10 cellular contexts compared by ENCODE assay signal in the genomic region with DNA sequence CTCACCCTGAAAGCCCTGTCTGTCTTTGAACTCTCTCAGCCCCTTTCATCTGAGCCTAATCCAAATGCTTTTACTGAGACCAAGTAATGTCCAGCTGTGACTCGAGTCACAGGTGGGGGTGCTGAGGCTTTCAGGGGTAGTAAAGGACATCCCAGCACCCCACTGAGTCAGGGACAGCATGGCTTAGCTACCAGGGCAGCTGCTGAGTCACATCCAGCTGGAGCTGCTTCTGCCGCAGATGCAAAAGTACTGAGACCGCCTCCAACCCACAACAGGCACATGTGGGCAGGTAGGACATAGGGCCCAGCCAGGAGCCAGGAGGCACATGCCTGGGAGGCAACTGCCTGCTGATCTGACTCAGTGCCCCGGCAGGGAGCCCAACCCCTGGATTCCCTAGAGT. TPM values are rescaled to one million over a fixed set of nuclear protein-coding genes. Genes with fewer than 3 reads are reported as not detected.
A peak's percentile ranks its signal among the peaks of the same experiment; 100 is the strongest.
DNase-seq lines count a peak whose midpoint lies in the region; ATAC-seq and TF ChIP-seq lines count a peak whose summit lies in the region.
"Had no signal": no experiment of that assay in that cellular context is flagged by ENCODE, and none has a peak within 500 bp of the region (broad histone marks: within the 10 kb centered on the region; RNA-seq: fewer than 3 reads in every experiment).

No MANE protein-coding gene starts in this region.

- H3K9me3 ChIP-seq in left ventricle myocardium inferior (replicated peaks) = no peaks in the 10 kb centered on the region

- no peak overlapping the region for H3K27ac Mint-ChIP-seq in activated CD4-positive, alpha-beta T cell treated with anti-CD3 and anti-CD28 coated beads, Interleukin-2, amount 10 ng/mL, durations not matched to agents 24 days and 14 days
- no peak overlapping the region for H3K27ac Mint-ChIP-seq in endothelial cell (ENCODE audit: unreplicated experiment)
- H3K27ac Mint-ChIP-seq: natural killer cell treated with Interleukin-12 subunit alpha and Interleukin-12 subunit beta and Interleukin-15 and Interleukin-18, amount 100 ng/mL, for 72 hours had no signal

- peaks cover 6% of the 10 kb centered on the region for H3K27me3 Mint-ChIP-seq in activated CD4-positive, alpha-beta T cell treated with anti-CD3 and anti-CD28 coated beads, Interleukin-2, amount 10 ng/mL, durations not matched to agents 24 days and 14 days
- H3K27me3 Mint-ChIP-seq in endothelial cell (ENCODE audit: unreplicated experiment) = peaks cover 11% of the 10 kb centered on the region

- no peak overlapping the region for H3K4me3 ChIP-seq in NB4 (ENCODE audit: low read depth, low read length)
- no peak overlapping the region for H3K4me3 ChIP-seq in astrocyte of the spinal cord (ENCODE audit: low read depth, low read length)
- no peak overlapping the region for H3K4me3 ChIP-seq in skeletal muscle cell (ENCODE audit: low read depth, low read length)
- no peak overlapping the region for H3K4me3 ChIP-seq in left ventricle myocardium inferior

- DNase-seq in activated CD4-positive, alpha-beta T cell treated with anti-CD3 and anti-CD28 coated beads for 48 hours = peak; percentile 46
- no peak for DNase-seq in activated CD4-positive, alpha-beta T cell treated with anti-CD3 and anti-CD28 coated beads, Interleukin-2, amount 10 ng/mL, durations not matched to agents 24 days and 14 days
- peak; percentile 65 for DNase-seq in NB4 (ENCODE audit: low read depth)
- DNase-seq in astrocyte of the spinal cord (ENCODE audit: low read depth, low spot score) = peak; percentile 82
- DNase-seq in skeletal muscle cell (ENCODE audit: low read depth) = peak; percentile 52
- DNase-seq in left ventricle myocardium inferior = no peak
- DNase-seq in endothelial cell (ENCODE audit: low spot score) = no peak

- ATAC-seq in GM18868 (IDR thresholded peaks at IDR 0.05; ENCODE audit: unreplicated experiment) = no peak

- H3K27me3 ChIP-seq in left ventricle myocardium inferior (ENCODE audit: low read depth) = peaks cover 12% of the 10 kb centered on the region

- no peaks in the 10 kb centered on the region for H3K36me3 ChIP-seq in left ventricle myocardium inferior

- H3K27ac ChIP-seq in left ventricle myocardium inferior (replicated peaks) = no peak overlapping the region

- no peaks in the 10 kb centered on the region for H3K36me3 Mint-ChIP-seq in activated CD4-positive, alpha-beta T cell treated with anti-CD3 and anti-CD28 coated beads, Interleukin-2, amount 10 ng/mL, durations not matched to agents 24 days and 14 days (ENCODE audit: low read depth)
- H3K36me3 Mint-ChIP-seq in endothelial cell (ENCODE audit: low read depth, unreplicated experiment) = peaks cover 4% of the 10 kb centered on the region
- H3K36me3 Mint-ChIP-seq: natural killer cell treated with Interleukin-12 subunit alpha and Interleukin-12 subunit beta and Interleukin-15 and Interleukin-18, amount 100 ng/mL, for 72 hours had no signal

- no peaks in the 10 kb centered on the region for H3K9me3 Mint-ChIP-seq in activated CD4-positive, alpha-beta T cell treated with anti-CD3 and anti-CD28 coated beads, Interleukin-2, amount 10 ng/mL, durations not matched to agents 24 days and 14 days
- no peaks in the 10 kb centered on the region for H3K9me3 Mint-ChIP-seq in endothelial cell (ENCODE audit: unreplicated experiment)
- H3K9me3 Mint-ChIP-seq: natural killer cell treated with Interleukin-12 subunit alpha and Interleukin-12 subunit beta and Interleukin-15 and Interleukin-18, amount 100 ng/mL, for 72 hours had no signal

- H3K4me3 Mint-ChIP-seq in activated CD4-positive, alpha-beta T cell treated with anti-CD3 and anti-CD28 coated beads, Interleukin-2, amount 10 ng/mL, durations not matched to agents 24 days and 14 days = no peak overlapping the region
- no peak overlapping the region for H3K4me3 Mint-ChIP-seq in endothelial cell (ENCODE audit: unreplicated experiment)
- H3K4me3 Mint-ChIP-seq: natural killer cell treated with Interleukin-12 subunit alpha and Interleukin-12 subunit beta and Interleukin-15 and Interleukin-18, amount 100 ng/mL, for 72 hours had no signal

- H3K4me1 ChIP-seq in left ventricle myocardium inferior = peaks cover 17% of the 10 kb centered on the region

- H3K4me1 Mint-ChIP-seq in activated CD4-positive, alpha-beta T cell treated with anti-CD3 and anti-CD28 coated beads, Interleukin-2, amount 10 ng/mL, durations not matched to agents 24 days and 14 days = peaks cover 17% of the 10 kb centered on the region
- peaks cover 11% of the 10 kb centered on the region for H3K4me1 Mint-ChIP-seq in endothelial cell (ENCODE audit: unreplicated experiment)

- no peak for TF ChIP-seq CTCF in NB4 (IDR thresholded peaks at IDR 0.05; ENCODE audit: low read depth, low read length)
- no peak for TF ChIP-seq CTCF in astrocyte of the spinal cord (IDR thresholded peaks at IDR 0.05; ENCODE audit: low read depth, low read length)
- TF ChIP-seq CTCF in left ventricle myocardium inferior (IDR thresholded peaks at IDR 0.05; ENCODE audit: borderline replicate concordance) = no peak
- TF ChIP-seq CTCF in endothelial cell (IDR thresholded peaks at IDR 0.05; ENCODE audit: unreplicated experiment) = no peak

- TF ChIP-seq POLR2A in NB4 (IDR thresholded peaks at IDR 0.05; ENCODE audit: extremely low read depth, insufficient read length) = no peak

- intact Hi-C loops in activated CD4-positive, alpha-beta T cell treated with anti-CD3 and anti-CD28 coated beads, Interleukin-2, amount 10 ng/mL, durations not matched to agents 24 days and 14 days (cut with micrococcal nuclease) = no loop called here
- intact Hi-C loops in left ventricle myocardium inferior (cut with micrococcal nuclease) = no loop called here

- in situ Hi-C loops in astrocyte of the spinal cord (cut with HindIII; ENCODE audit: low sequenced_read_pairs) = no loop called here

RNA-seq across cellular contexts. Expression of a gene that starts 6.7 kb away (rescaled TPM):
- not detected in 2 replicates for total RNA-seq in activated CD4-positive, alpha-beta T cell treated with anti-CD3 and anti-CD28 coated beads, Interleukin-2, amount 10 ng/mL, durations not matched to agents 24 days and 14 days
- total RNA-seq in left ventricle myocardium inferior = not detected
- total RNA-seq in endothelial cell (ENCODE audit: unreplicated experiment) = not detected
- total RNA-seq: frontal cortex; natural killer cell treated with Interleukin-12 subunit alpha and Interleukin-12 subunit beta and Interleukin-15 and Interleukin-18, amount 100 ng/mL, for 72 hours had no signal

RNA-seq across cellular contexts. Expression of a gene that starts 30.8 kb away (rescaled TPM):
- 1.5 TPM in 2 replicates for total RNA-seq in activated CD4-positive, alpha-beta T cell treated with anti-CD3 and anti-CD28 coated beads, Interleukin-2, amount 10 ng/mL, durations not matched to agents 24 days and 14 days
- total RNA-seq in left ventricle myocardium inferior (1.1 TPM), endothelial cell (ENCODE audit: unreplicated experiment) (1.0 TPM)

RNA-seq across cellular contexts. Expression of a gene that starts 42.5 kb away (rescaled TPM):
- total RNA-seq in activated CD4-positive, alpha-beta T cell treated with anti-CD3 and anti-CD28 coated beads, Interleukin-2, amount 10 ng/mL, durations not matched to agents 24 days and 14 days = 1.1 and 1.2 TPM in 2 replicates
- 1.7 TPM for total RNA-seq in left ventricle myocardium inferior
- total RNA-seq in endothelial cell (ENCODE audit: unreplicated experiment) = not detected
- total RNA-seq: frontal cortex had no signal

RNA-seq across cellular contexts. Expression of a gene that starts 56.1 kb away (rescaled TPM):
- 488 and 517 TPM in 2 replicates for total RNA-seq in activated CD4-positive, alpha-beta T cell treated with anti-CD3 and anti-CD28 coated beads, Interleukin-2, amount 10 ng/mL, durations not matched to agents 24 days and 14 days
- total RNA-seq in left ventricle myocardium inferior (110 TPM), endothelial cell (ENCODE audit: unreplicated experiment) (95.2 TPM)

Comparison
In these comparisons a context has a peak if more than half of its experiments do, and no peak if none do; other contexts are left out.
1. DNase-seq: peak in activated CD4-positive, alpha-beta T cell treated with anti-CD3 and anti-CD28 coated beads for 48 hours (single experiment), NB4 (single experiment), astrocyte of the spinal cord (single experiment) and skeletal muscle cell (single experiment); none in activated CD4-positive, alpha-beta T cell treated with anti-CD3 and anti-CD28 coated beads, Interleukin-2, amount 10 ng/mL, durations not matched to agents 24 days and 14 days (single experiment), left ventricle myocardium inferior (single experiment) and endothelial cell (single experiment).